ENCODE assay signal across 12 cellular contexts in genomic region chr1:100950776-100951175, GRCh38. TPM values are rescaled to one million over a fixed set of nuclear protein-coding genes. Genes with fewer than 3 reads are reported as not detected.
DNase-seq lines count a peak whose midpoint lies in the region; ATAC-seq, FAIRE-seq and TF ChIP-seq lines count a peak whose summit lies in the region.
"Had no signal": no experiment of that assay in that cellular context is flagged by ENCODE, and none has a peak within 500 bp of the region (broad histone marks: within the 10 kb centered on the region; RNA-seq: fewer than 3 reads in every experiment).

No MANE protein-coding gene starts in this region.

- peaks cover 0 to 10% of the 10 kb centered on the region in 2 experiments; a peak in 1 of 3 replicates for H3K36me3 ChIP-seq in HEK293 (ENCODE audit: control insufficient read depth in 2 of 2, insufficient read depth in 1 of 2, low read length in 2 of 2)
- H3K36me3 ChIP-seq in keratinocyte (ENCODE audit: control insufficient read depth in 2 of 2, extremely low read depth in 1 of 2, insufficient read depth in 2 of 2, low read length in 2 of 2), result no peaks in the 10 kb centered on the region
- no peaks in the 10 kb centered on the region; the same call in 1 of the 2 replicates for H3K36me3 ChIP-seq in HAP-1 (replicated peaks)
- no peaks in the 10 kb centered on the region for H3K36me3 ChIP-seq in testis (ENCODE audit: low read depth, missing control alignments)
- H3K36me3 ChIP-seq: transverse colon had no signal

- in situ Hi-C loops in ACHN (cut with HindIII; ENCODE audit: low pct_ligation_motif_present, low pct_unique_long_range_greater_than_20kb, low sequenced_read_pairs), result no loop called here
- in situ Hi-C loops in HAP-1 (cut with MboI; ENCODE audit: low sequenced_read_pairs), result no loop called here

- DNase-seq in AG08395 (ENCODE audit: low spot score), result peak; percentile 4
- no peak for DNase-seq in activated naive CD8-positive, alpha-beta T cell treated with anti-CD3 and anti-CD28 coated beads for 36 hours
- no peak for DNase-seq in keratinocyte (ENCODE audit: low read depth, low spot score)
- no peak for DNase-seq in ACHN
- no peak for DNase-seq in HAP-1 (ENCODE audit: low spot score in 2 of 2)
- no peak for DNase-seq in testis
- DNase-seq: activated T-cell treated with anti-CD3 and anti-CD28 coated beads, Interleukin-2, amount 50 U/mL, for 4 hours; effector memory CD4-positive, alpha-beta T cell; NCI-H446; transverse colon had no signal

- H3K4me1 ChIP-seq in HEK293 (ENCODE audit: control insufficient read depth, insufficient read depth, low read length) (peaks cover 14% of the 10 kb centered on the region), keratinocyte (ENCODE audit: control insufficient read depth, extremely low read depth, insufficient read depth, low read length) (peaks cover 36% of the 10 kb centered on the region), HAP-1 (peaks cover 23% of the 10 kb centered on the region), testis (no peaks in the 10 kb centered on the region)

- TF ChIP-seq CTCF in HEK293 (tag by site-specific recombination; IDR thresholded peaks at IDR 0.05) (no peak), keratinocyte (optimal IDR thresholded peaks at IDR 0.05 in 1 of 3, IDR thresholded peaks at IDR 0.05 in 1 of 3, conservative IDR thresholded peaks at IDR 0.05 in 1 of 3; ENCODE audit: extremely low read depth in 1 of 3, insufficient read depth in 2 of 3, low read length in 3 of 3) (no peak), testis (IDR thresholded peaks at IDR 0.05) (no peak)

- no peaks in the 10 kb centered on the region for H3K9me3 ChIP-seq in HEK293 (ENCODE audit: control insufficient read depth, insufficient read depth, low read depth, low read length)
- H3K9me3 ChIP-seq in keratinocyte (ENCODE audit: control insufficient read depth, low read depth, low read length), result no peaks in the 10 kb centered on the region
- H3K9me3 ChIP-seq in HAP-1, result no peaks in the 10 kb centered on the region
- no peaks in the 10 kb centered on the region for H3K9me3 ChIP-seq in testis
- H3K9me3 ChIP-seq: transverse colon had no signal

- POLR2A ChIA-PET in HEK293 (lab: Yijun Ruan, JAX), result no interaction called here

- no peak overlapping the region for H3K9ac ChIP-seq in keratinocyte (ENCODE audit: control insufficient read depth, extremely low read depth, insufficient read depth, low read length)

- H3K36me3 Mint-ChIP-seq in activated naive CD8-positive, alpha-beta T cell treated with anti-CD3 and anti-CD28 coated beads for 36 hours, result peaks cover 85% of the 10 kb centered on the region

- H3K4me3 ChIP-seq in HEK293 (ENCODE audit: low read depth, low read length) (no peak overlapping the region), keratinocyte (ENCODE audit: control insufficient read depth in 2 of 3, extremely low read depth in 1 of 3, insufficient read depth in 2 of 3, low read depth in 1 of 3, low read length in 3 of 3) (no peak overlapping the region), HAP-1 (no peak overlapping the region), testis (no peak overlapping the region)
- H3K4me3 ChIP-seq: transverse colon had no signal

- no peak overlapping the region for H2AFZ ChIP-seq in keratinocyte (ENCODE audit: control insufficient read depth, low read length)

- H3K79me2 ChIP-seq in keratinocyte (ENCODE audit: control insufficient read depth, insufficient read depth, low read length), result peaks cover 2% of the 10 kb centered on the region

- no peaks in the 10 kb centered on the region for H4K20me1 ChIP-seq in keratinocyte (ENCODE audit: control insufficient read depth, extremely low read depth, insufficient read depth, low read length)

- dilution Hi-C loops in keratinocyte (cut with MboI; ENCODE audit: extremely low pct_ligation_motif_present, low sequenced_read_pairs), result no loop called here

- FAIRE-seq in keratinocyte (lab: Jason Lieb, UNC), result peak; percentile 13

- H3K27me3 ChIP-seq in keratinocyte (ENCODE audit: control insufficient read depth, extremely low read depth, insufficient read depth, low read length) (no peaks in the 10 kb centered on the region), HAP-1 (ENCODE audit: low read depth) (no peaks in the 10 kb centered on the region), testis (no peaks in the 10 kb centered on the region)
- H3K27me3 ChIP-seq: transverse colon had no signal

- H3K9me1 ChIP-seq in keratinocyte (ENCODE audit: control insufficient read depth, extremely low read depth, insufficient read depth, low read length), result no peaks in the 10 kb centered on the region

- H3K27me3 Mint-ChIP-seq in activated naive CD8-positive, alpha-beta T cell treated with anti-CD3 and anti-CD28 coated beads for 36 hours, result no peaks in the 10 kb centered on the region

- peaks cover 48% of the 10 kb centered on the region for H3K4me1 Mint-ChIP-seq in activated naive CD8-positive, alpha-beta T cell treated with anti-CD3 and anti-CD28 coated beads for 36 hours

- no peak for TF ChIP-seq POLR2A in testis (IDR thresholded peaks at IDR 0.05)

- no peak overlapping the region for H3K4me2 ChIP-seq in keratinocyte (ENCODE audit: control insufficient read depth, extremely low read depth, insufficient read depth, low read depth, low read length)

- CTCF ChIA-PET in HEK293 (lab: Yijun Ruan, JAX), result interaction anchor here (0.6 to 0.8 kb wide), 2 partner anchors 343 to 524 kb away, joined by 3 read pairs; no protein-coding TSS in a partner anchor

- H3K4me3 Mint-ChIP-seq in activated naive CD8-positive, alpha-beta T cell treated with anti-CD3 and anti-CD28 coated beads for 36 hours, result no peak overlapping the region
- H3K4me3 Mint-ChIP-seq: activated T-cell treated with anti-CD3 and anti-CD28 coated beads, Interleukin-2, amount 50 U/mL, for 4 hours had no signal

- 51 to 62% methylated on average over 4 of the region's 4 CpGs for WGBS in testis, 2 donors

- intact Hi-C loops in testis (cut with DNase I; ENCODE audit: low total_unique reads), result no loop called here

- no peak for ATAC-seq in GM19397 (IDR thresholded peaks at IDR 0.05; ENCODE audit: unreplicated experiment)
- ATAC-seq: activated T-cell treated with anti-CD3 and anti-CD28 coated beads, Interleukin-2, amount 50 U/mL, for 4 hours had no signal

- H3K27ac Mint-ChIP-seq in activated naive CD8-positive, alpha-beta T cell treated with anti-CD3 and anti-CD28 coated beads for 36 hours, result peak overlapping the region; percentile 21

- no peak overlapping the region for H3K27ac ChIP-seq in HEK293 (ENCODE audit: extremely low read depth, low read depth, low read length)
- H3K27ac ChIP-seq in keratinocyte (ENCODE audit: control insufficient read depth, insufficient read depth, low read length), result no peak overlapping the region
- no peak overlapping the region for H3K27ac ChIP-seq in testis
- H3K27ac ChIP-seq: transverse colon had no signal

- H3K9me3 Mint-ChIP-seq in activated naive CD8-positive, alpha-beta T cell treated with anti-CD3 and anti-CD28 coated beads for 36 hours, result peaks cover 55% of the 10 kb centered on the region

TF ChIP-seq in HEK293, 187 proteins besides CTCF, POLR2A, EP300 and RAD21:
- TF ChIP-seq MZF1 (tag by site-specific recombination; IDR thresholded peaks at IDR 0.05; ENCODE audit: borderline replicate concordance) (peak; percentile 88; the same call in 1 of the 2 replicates), SCRT2 (tag by site-specific recombination; IDR thresholded peaks at IDR 0.05) (peak; percentile 88), ZNF10 (tag by site-specific recombination; IDR thresholded peaks at IDR 0.05) (no peak), ZNF423 (tag by site-specific recombination; IDR thresholded peaks at IDR 0.05) (no peak)

RNA-seq across cellular contexts. Expression of gene SLC30A7, which starts 54.9 kb away (rescaled TPM):
- 10 to 100 TPM; 38.9 to 40.9 TPM for total RNA-seq in activated naive CD8-positive, alpha-beta T cell treated with anti-CD3 and anti-CD28 coated beads for 36 hours
- 8.0 to 19.9 TPM (median 15.1 TPM) in 3 replicates for polyA plus RNA-seq in keratinocyte
- polyA plus RNA-seq in keratinocyte (2011; ENCODE audit: low read depth), result 1.8 TPM
- polyA plus RNA-seq in keratinocyte (2011; cell fraction: cytosol; rRNA removed), result 3.5 and 7.7 TPM in 2 replicates
- 19.0 and 26.3 TPM in 2 replicates for polyA plus RNA-seq in keratinocyte (2011; cell fraction: nucleus; rRNA removed)
- polyA plus RNA-seq in keratinocyte (2012; ENCODE audit: low replicate concordance), result 6.5 and 11.0 TPM in 2 replicates
- polyA minus RNA-seq in keratinocyte, result 15.5 to 49.5 TPM (median 42.9 TPM) in 3 replicates
- 10.0 TPM for polyA minus RNA-seq in keratinocyte (2011; cell fraction: cytosol; rRNA and poly(A)+ RNA removed)
- 25.4 and 63.4 TPM in 2 replicates for polyA minus RNA-seq in keratinocyte (2011; cell fraction: nucleus; rRNA and poly(A)+ RNA removed)
- 10 to 100 TPM; 14.1 to 14.7 TPM for total RNA-seq in testis
- 7.1 TPM for polyA plus RNA-seq in testis (ENCODE audit: insufficient read depth, low read depth, low replicate concordance)

RNA-seq across cellular contexts. Expression of gene EXTL2, which starts 56.1 kb away (rescaled TPM):
- 10 to 100 TPM in 1 of 2 experiments, 1 to 10 TPM in 1; 10.0 to 10.8 TPM for total RNA-seq in activated naive CD8-positive, alpha-beta T cell treated with anti-CD3 and anti-CD28 coated beads for 36 hours
- polyA plus RNA-seq in keratinocyte, result 10.8 to 20.2 TPM (median 12.6 TPM) in 3 replicates
- polyA plus RNA-seq in keratinocyte (2011; ENCODE audit: low read depth), result 1.0 TPM
- 4.2 and 8.4 TPM in 2 replicates for polyA plus RNA-seq in keratinocyte (2011; cell fraction: cytosol; rRNA removed)
- polyA plus RNA-seq in keratinocyte (2011; cell fraction: nucleus; rRNA removed), result 16.2 and 21.5 TPM in 2 replicates
- 1.4 and 7.2 TPM in 2 replicates for polyA plus RNA-seq in keratinocyte (2012; ENCODE audit: low replicate concordance)
- polyA minus RNA-seq in keratinocyte, result 3.9 to 12.4 TPM (median 6.5 TPM) in 3 replicates
- polyA minus RNA-seq in keratinocyte (2011; cell fraction: cytosol; rRNA and poly(A)+ RNA removed), result 3.8 TPM
- polyA minus RNA-seq in keratinocyte (2011; cell fraction: nucleus; rRNA and poly(A)+ RNA removed), result 6.9 and 14.4 TPM in 2 replicates
- total RNA-seq in testis, result 10 to 100 TPM; 12.8 to 16.9 TPM
- 16.1 TPM for polyA plus RNA-seq in testis (ENCODE audit: insufficient read depth, low read depth, low replicate concordance)
